Comparison of ENCODE assay signal across 17 cellular contexts in genomic region chr4:149702414-149703108, GRCh38.
"Had no signal": no experiment of that assay in that cellular context is flagged by ENCODE, and none has a peak within 500 bp of the region (broad histone marks: within the 10 kb centered on the region; RNA-seq: fewer than 3 reads in every experiment).

No MANE protein-coding gene starts in this region.

- ATAC-seq: activated CD8-positive, alpha-beta memory T cell treated with anti-CD3 and anti-CD28 coated beads, Interleukin-2, amount 10 ng/mL, durations not matched to agents 7 days and 5 days; activated T-cell treated with anti-CD3 and anti-CD28 coated beads, Interleukin-2, amount 50 U/mL, for 4 hours; naive thymus-derived CD4-positive, alpha-beta T cell had no signal

- H3K4me3 ChIP-seq: esophagus muscularis mucosa, stomach had no signal

- H3K4me1 ChIP-seq: esophagus muscularis mucosa, parathyroid adenoma, stomach had no signal

- H3K27me3 ChIP-seq: brain microvascular endothelial cell, esophagus muscularis mucosa, stomach had no signal

- DNase-seq: activated CD4-positive, alpha-beta T cell treated with anti-CD3 and anti-CD28 coated beads, Interleukin-2, amount 50 U/mL, for 4 hours; activated CD4-positive, CD25-positive, alpha-beta regulatory T cell treated with anti-CD3 and anti-CD28 coated beads, Interleukin-2, amount 50 U/mL, for 72 hours; activated CD8-positive, alpha-beta memory T cell treated with anti-CD3 and anti-CD28 coated beads, Interleukin-2, amount 10 ng/mL, durations not matched to agents 7 days and 5 days; activated gamma-delta T cell; activated naive CD8-positive, alpha-beta T cell treated with anti-CD3 and anti-CD28 coated beads for 36 hours; activated T-cell treated with anti-CD3 and anti-CD28 coated beads, Interleukin-2, amount 50 U/mL, for 4 hours; brain microvascular endothelial cell; head of caudate nucleus; left colon; mammary epithelial cell; naive thymus-derived CD4-positive, alpha-beta T cell; retina; stimulated activated CD4-positive, alpha-beta T cell treated with anti-CD3 and anti-CD28 coated beads, Interleukin-15, amount 100 ng/mL, for 24 hours; stimulated activated CD4-positive, alpha-beta T cell treated with anti-CD3 and anti-CD28 coated beads, Interleukin-4, amount 100 ng/mL, for 4 hours; stomach had no signal

- H3K27ac ChIP-seq: brain microvascular endothelial cell, esophagus muscularis mucosa, parathyroid adenoma, stomach had no signal

- H3K36me3 ChIP-seq: brain microvascular endothelial cell, esophagus muscularis mucosa, stomach had no signal

- H3K9me3 ChIP-seq: esophagus muscularis mucosa, stomach had no signal
